9 cellular contexts compared by ENCODE assay signal in the genomic region with DNA sequence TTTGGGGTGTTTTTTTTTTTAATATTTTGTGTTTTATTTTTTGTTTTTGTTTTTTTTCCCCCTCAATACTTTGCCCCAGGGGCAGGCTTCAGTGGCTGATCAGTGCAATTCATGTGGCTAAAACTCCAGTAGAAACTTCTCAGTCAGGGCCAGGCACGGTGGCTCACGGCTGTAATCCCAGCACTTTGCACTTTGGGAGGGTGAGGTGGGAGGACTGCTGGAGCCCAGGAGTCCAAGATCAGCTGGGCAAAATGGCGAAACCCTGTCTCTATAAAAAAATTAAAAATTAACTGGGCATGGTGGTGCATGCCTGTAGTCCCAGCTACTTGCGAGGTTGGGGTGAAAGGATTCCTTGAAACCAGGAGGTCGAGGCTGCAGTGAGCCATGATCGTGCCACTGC. TPM values are rescaled to one million over a fixed set of nuclear protein-coding genes. Genes with fewer than 3 reads are reported as not detected.
"Had no signal": no experiment of that assay in that cellular context is flagged by ENCODE, and none has a peak within 500 bp of the region (broad histone marks: within the 10 kb centered on the region; RNA-seq: fewer than 3 reads in every experiment).

No MANE protein-coding gene starts in this region.

- H3K27ac ChIP-seq: HL-60, KMS-11 had no signal

- FAIRE-seq: HTR-8/SVneo had no signal

- DNase-seq: IMR-90, KBM-7, KG1 had no signal

- H3K27ac Mint-ChIP-seq: IgD-negative memory B cell had no signal

- ATAC-seq: K562 had no signal

- H3K4me3 ChIP-seq: K562 had no signal

- H3K4me3 Mint-ChIP-seq: IgD-negative memory B cell had no signal

- H3K9ac ChIP-seq: KMS-11 had no signal

- H3K4me1 Mint-ChIP-seq: IgD-negative memory B cell had no signal

- H3K4me2 ChIP-seq: KMS-11 had no signal

RNA-seq across cellular contexts. Expression of gene ATP8A2, which starts 17.4 kb away (rescaled TPM):
- total RNA-seq: HT-29 had no signal
